In the genomic region with DNA sequence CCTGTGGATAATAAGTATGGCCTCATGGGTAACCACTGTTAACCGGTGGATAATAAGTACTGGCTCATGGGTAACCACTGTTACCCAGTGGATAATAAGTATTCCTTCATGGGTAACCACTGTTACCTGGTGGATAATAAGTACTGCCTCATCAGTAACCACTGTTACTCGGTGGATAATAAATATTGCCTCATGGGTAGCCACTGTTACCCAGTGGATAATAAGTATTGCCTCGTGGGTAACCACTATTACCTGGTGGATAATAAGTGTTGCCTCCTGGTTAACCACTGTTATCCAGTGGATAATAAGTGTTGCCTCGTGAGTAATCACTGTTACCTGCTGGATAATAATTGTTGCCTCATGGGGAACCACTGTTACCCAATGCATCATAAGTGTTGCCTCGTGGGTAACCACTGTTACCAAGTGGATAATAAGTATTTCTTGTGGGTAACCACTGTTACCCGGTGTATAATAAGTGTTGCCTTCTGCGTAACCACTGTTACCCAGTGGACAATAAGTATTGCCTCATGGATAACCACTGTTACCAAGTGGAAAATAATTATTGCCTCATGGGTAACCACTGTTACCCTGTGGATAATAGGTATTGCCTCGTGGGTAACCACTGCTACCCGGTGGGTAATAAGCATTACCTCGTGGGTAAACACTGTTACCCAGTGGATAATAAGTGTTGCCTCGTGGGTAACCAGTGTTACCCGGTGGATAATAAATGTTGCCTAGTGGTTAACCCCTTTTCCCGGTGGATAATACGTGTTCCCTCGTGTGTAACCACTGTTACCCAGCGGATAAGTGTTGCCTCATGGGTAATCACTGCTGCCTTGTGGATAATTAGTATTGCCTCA, we compare ENCODE assay signal across 22 cellular contexts. TPM values are rescaled to one million over a fixed set of nuclear protein-coding genes. Genes with fewer than 3 reads are reported as not detected.
DNase-seq lines count a peak whose midpoint lies in the region; ATAC-seq, FAIRE-seq and TF ChIP-seq lines count a peak whose summit lies in the region.
"Had no signal": no experiment of that assay in that cellular context is flagged by ENCODE, and none has a peak within 500 bp of the region (broad histone marks: within the 10 kb centered on the region; RNA-seq: fewer than 3 reads in every experiment).

No MANE protein-coding gene starts in this region.

- TF ChIP-seq POLR2A in GM12891 (IDR thresholded peaks at IDR 0.05; ENCODE audit: low read depth, low read length): no peak
- TF ChIP-seq POLR2A in esophagus muscularis mucosa (IDR thresholded peaks at IDR 0.05; ENCODE audit: low read depth): no peak
- TF ChIP-seq POLR2A in body of pancreas (IDR thresholded peaks at IDR 0.05): no peak

- FAIRE-seq in GM12891 (lab: Jason Lieb, UNC) (peak; percentile 96), GM19239 (lab: Jason Lieb, UNC) (peak; percentile 80)
- FAIRE-seq: A204.1, G401.6, H54 had no signal

- intact Hi-C loops in esophagus muscularis mucosa (cut with DNase I): no loop called here
- intact Hi-C loops in body of pancreas (cut with DNase I): no loop called here

- H3K4me3 ChIP-seq in esophagus muscularis mucosa: no peak overlapping the region
- H3K4me3 ChIP-seq in body of pancreas: no peak overlapping the region
- H3K4me3 ChIP-seq: GM23338 had no signal

- no peaks in the 10 kb centered on the region for H3K4me1 ChIP-seq in esophagus muscularis mucosa
- no peaks in the 10 kb centered on the region for H3K4me1 ChIP-seq in body of pancreas
- H3K4me1 ChIP-seq: BE2C had no signal

- 88% methylated on average over 16 of the region's 16 CpGs for WGBS in esophagus muscularis mucosa
- 65 to 67% methylated on average over 16 of the region's 16 CpGs for WGBS in body of pancreas, 2 donors

- ATAC-seq in body of pancreas (no peak), GM21447 (IDR thresholded peaks at IDR 0.05; ENCODE audit: unreplicated experiment) (no peak)
- ATAC-seq: GM23338 had no signal

- H3K27ac ChIP-seq in esophagus muscularis mucosa (replicated peaks in 1 of 4) (no peak overlapping the region), body of pancreas (no peak overlapping the region)
- H3K27ac ChIP-seq: KMS-11 had no signal

- no peak for TF ChIP-seq EP300 in esophagus muscularis mucosa (IDR thresholded peaks at IDR 0.05)

- H3K9me3 ChIP-seq in esophagus muscularis mucosa: no peaks in the 10 kb centered on the region
- no peaks in the 10 kb centered on the region for H3K9me3 ChIP-seq in body of pancreas

- H3K36me3 ChIP-seq in esophagus muscularis mucosa: no peaks in the 10 kb centered on the region
- H3K36me3 ChIP-seq in body of pancreas (replicated peaks in 1 of 2; ENCODE audit: insufficient read depth in 1 of 2, low read depth in 2 of 2): no peaks in the 10 kb centered on the region
- H3K36me3 ChIP-seq: BE2C had no signal

- H3K27me3 ChIP-seq in esophagus muscularis mucosa: no peaks in the 10 kb centered on the region
- no peaks in the 10 kb centered on the region for H3K27me3 ChIP-seq in body of pancreas
- H3K27me3 ChIP-seq: BE2C had no signal

- TF ChIP-seq CTCF in esophagus muscularis mucosa (IDR thresholded peaks at IDR 0.05) (no peak), GM20000 (IDR thresholded peaks at IDR 0.05; ENCODE audit: extremely low read depth, missing control alignments) (no peak), body of pancreas (IDR thresholded peaks at IDR 0.05) (no peak)

- no peak for DNase-seq in GM12891 (ENCODE audit: insufficient read length, low spot score)
- DNase-seq in GM19239 (ENCODE audit: insufficient read length, low spot score): no peak
- DNase-seq in esophagus muscularis mucosa (ENCODE audit: extremely low spot score): peak; percentile 37
- DNase-seq in GM20000 (ENCODE audit: low spot score): no peak
- DNase-seq in body of pancreas: no peak
- DNase-seq: ACHN; BE2C; C1 segment of cervical spinal cord; CD4-positive, CD25-positive, alpha-beta regulatory T cell; CD8-positive, alpha-beta memory T cell; COR-L47; DMS 273 treated with DMSO at 0.1 percent for 48 hours; DMS53; DND-41; HCEC 1CT had no signal

TF ChIP-seq in GM12891, 5 proteins besides CTCF, POLR2A, EP300 and RAD21:
- TF ChIP-seq POLR2AphosphoS5 (IDR thresholded peaks at IDR 0.05; ENCODE audit: low read depth, low read length) (no peak), PAX5 (IDR thresholded peaks at IDR 0.05; ENCODE audit: insufficient read depth, low read length, severe bottlenecking) (no peak), SPI1 (IDR thresholded peaks at IDR 0.05; ENCODE audit: low read depth, low read length) (no peak), TAF1 (IDR thresholded peaks at IDR 0.05; ENCODE audit: low read depth, low read length) (0 out of 2 replicates have a peak, but pooled peaks have one; percentile 5), POU2F2 (IDR thresholded peaks at IDR 0.05; ENCODE audit: low read depth, low read length) (peak; percentile 88)

RNA-seq across cellular contexts. Expression of a gene that starts 26.6 kb away (rescaled TPM):
- not detected for polyA plus RNA-seq in GM12891 (2012; ENCODE audit: low read depth, missing spikeins)
- total RNA-seq in esophagus muscularis mucosa (not detected), body of pancreas (not detected)
- total RNA-seq: CD4-positive, CD25-positive, alpha-beta regulatory T cell; CD8-positive, alpha-beta memory T cell; GM23338; HT-29 had no signal
- polyA plus RNA-seq: CD4-positive, CD25-positive, alpha-beta regulatory T cell; CD8-positive, alpha-beta memory T cell; GM23338 had no signal

RNA-seq across cellular contexts. Expression of a gene that starts 56.1 kb away (rescaled TPM):
- polyA plus RNA-seq in GM12891 (2012; ENCODE audit: low read depth, missing spikeins): not detected
- under 1 TPM in 3 of 4 donors, not detected in 1; 0.40 to 0.50 (median 0.42) TPM for total RNA-seq in esophagus muscularis mucosa
- total RNA-seq in body of pancreas: not detected
- total RNA-seq: CD4-positive, CD25-positive, alpha-beta regulatory T cell; CD8-positive, alpha-beta memory T cell; HT-29 had no signal
- polyA plus RNA-seq: CD4-positive, CD25-positive, alpha-beta regulatory T cell; CD8-positive, alpha-beta memory T cell; GM23338 had no signal
